Comparison of ENCODE assay signal across 8 cellular contexts in genomic region chr7:104956753-104957450, GRCh38. TPM values are rescaled to one million over a fixed set of nuclear protein-coding genes. Genes with fewer than 3 reads are reported as not detected.
A peak's percentile ranks its signal among the peaks of the same experiment; 100 is the strongest.
DNase-seq lines count a peak whose midpoint lies in the region; ATAC-seq, FAIRE-seq and TF ChIP-seq lines count a peak whose summit lies in the region.

No MANE protein-coding gene starts in this region.

- no peaks in the 10 kb centered on the region for H3K9me1 ChIP-seq in K562 (ENCODE audit: control insufficient read depth, insufficient read depth, low read length)

- no peaks in the 10 kb centered on the region for H3K9me3 ChIP-seq in Loucy (ENCODE audit: insufficient read depth, low read depth, low read length)
- no peaks in the 10 kb centered on the region for H3K9me3 ChIP-seq in K562 (replicated peaks; ENCODE audit: control insufficient read depth, insufficient read depth, low read depth, low read length)
- H3K9me3 ChIP-seq in psoas muscle: no peaks in the 10 kb centered on the region
- no peaks in the 10 kb centered on the region for H3K9me3 ChIP-seq in breast epithelium

- DNase-seq in GM13977 (ENCODE audit: low spot score): peak; percentile 67
- no peak for DNase-seq in K562 (ENCODE audit: extremely low read depth in 1 of 4, low spot score in 3 of 4)
- DNase-seq in psoas muscle: no peak
- no peak for DNase-seq in cardiac septum (ENCODE audit: low spot score)
- DNase-seq in NCI-H1417 (lab: John Stamatoyannopoulos, UW): no peak
- DNase-seq in breast epithelium (ENCODE audit: low spot score in 2 of 2): no peak

- no peaks in the 10 kb centered on the region for H3F3A ChIP-seq in Loucy (ENCODE audit: low read depth)

- peak overlapping the region; percentile 15 for H3K4me3 ChIP-seq in Loucy (ENCODE audit: low read length, poor library complexity, severe bottlenecking)
- H3K4me3 ChIP-seq in K562: no peak overlapping the region
- no peak overlapping the region for H3K4me3 ChIP-seq in psoas muscle
- no peak overlapping the region for H3K4me3 ChIP-seq in breast epithelium

- H3K79me2 ChIP-seq in Loucy (ENCODE audit: insufficient read depth, low read length) (no peaks in the 10 kb centered on the region), K562 (ENCODE audit: control insufficient read depth, insufficient read depth, low read length) (no peaks in the 10 kb centered on the region)

- TF ChIP-seq POLR2A in K562 (conservative IDR thresholded peaks at IDR 0.05) (no peak), breast epithelium (IDR thresholded peaks at IDR 0.05) (no peak)

- no peak for TF ChIP-seq EP300 in K562 (IDR thresholded peaks at IDR 0.05; ENCODE audit: low read length)

- H3K9ac ChIP-seq in Loucy (ENCODE audit: low read depth, low read length, poor library complexity, severe bottlenecking): peak overlapping the region; percentile 22
- no peak overlapping the region for H3K9ac ChIP-seq in K562 (ENCODE audit: insufficient read depth in 1 of 2, low read depth in 2 of 2, low read length in 2 of 2)

- H4K20me1 ChIP-seq in Loucy (ENCODE audit: insufficient read depth, low read length, poor library complexity, severe bottlenecking) (no peaks in the 10 kb centered on the region), K562 (replicated peaks; ENCODE audit: control insufficient read depth, insufficient read depth, low read length) (no peaks in the 10 kb centered on the region)

- WGBS in K562 (ENCODE audit: insufficient coverage, low coverage, missing lambda C conversion rate): 31% methylated on average over 4 of the region's 4 CpGs
- WGBS in psoas muscle, 3 donors: 52 to 66% (median 65%) methylated on average over 4 of the region's 4 CpGs

- intact Hi-C loops in K562 (cut with micrococcal nuclease) (no loop called here), psoas muscle (cut with DNase I) (no loop called here), cardiac septum (cut with DNase I) (no loop called here), breast epithelium (cut with DNase I; ENCODE audit: low total_unique reads) (no loop called here)

- peaks cover 17% of the 10 kb centered on the region for H3K4me1 ChIP-seq in Loucy (ENCODE audit: insufficient read depth, low read length, poor library complexity, severe bottlenecking)
- H3K4me1 ChIP-seq in K562 (replicated peaks in 1 of 2; ENCODE audit: control insufficient read depth in 2 of 2, insufficient read depth in 2 of 2, low read length in 2 of 2): peaks cover 0 to 16% of the 10 kb centered on the region in 2 experiments; a peak in 4 of 5 replicates
- no peaks in the 10 kb centered on the region for H3K4me1 ChIP-seq in psoas muscle
- no peaks in the 10 kb centered on the region for H3K4me1 ChIP-seq in breast epithelium

- CTCF ChIA-PET in K562 (lab: Yijun Ruan, JAX; ENCODE audit: low intra/inter-chr PET ratio): no interaction called here

- peak overlapping the region; percentile 69; the same call in 1 of the 2 replicates for H2AFZ ChIP-seq in Loucy (ENCODE audit: low read length)
- peak overlapping the region; percentile 58 for H2AFZ ChIP-seq in K562 (ENCODE audit: low read depth, low read length)

- no peaks in the 10 kb centered on the region for H3K9me2 ChIP-seq in Loucy (replicated peaks; ENCODE audit: low read depth, low read length)

- TF ChIP-seq CTCF in GM13977 (IDR thresholded peaks at IDR 0.05; ENCODE audit: extremely low read depth, insufficient read depth, missing control alignments) (no peak), Loucy (conservative IDR thresholded peaks at IDR 0.05; ENCODE audit: low read length) (no peak), K562 (IDR thresholded peaks at IDR 0.05 in 2 of 3, conservative IDR thresholded peaks at IDR 0.05 in 1 of 3; ENCODE audit: insufficient read depth in 2 of 3, low read depth in 1 of 3, low read length in 3 of 3) (no peak), psoas muscle (IDR thresholded peaks at IDR 0.05) (no peak), breast epithelium (IDR thresholded peaks at IDR 0.05) (no peak)

- BruUV-seq in K562 (replicated peaks; lab: Mats Ljungman, UMichigan): no TSS peak

- H3K36me3 ChIP-seq in Loucy (ENCODE audit: insufficient read depth, low read length): no peaks in the 10 kb centered on the region
- no peaks in the 10 kb centered on the region for H3K36me3 ChIP-seq in K562 (ENCODE audit: control insufficient read depth, insufficient read depth, low read length)
- H3K36me3 ChIP-seq in psoas muscle (ENCODE audit: insufficient read depth in 1 of 2, low read depth in 1 of 2): no peaks in the 10 kb centered on the region
- H3K36me3 ChIP-seq in breast epithelium: no peaks in the 10 kb centered on the region

- H3K4me2 ChIP-seq in Loucy (ENCODE audit: low read depth, low read length, poor library complexity, severe bottlenecking) (peak overlapping the region; percentile 63), K562 (ENCODE audit: insufficient read depth, low read length) (no peak overlapping the region)

- no peak for TF ChIP-seq RAD21 in K562 (CRISPR knock-in tag; conservative IDR thresholded peaks at IDR 0.05 in 1 of 2, IDR thresholded peaks at IDR 0.05 in 1 of 2)

- no peak for FAIRE-seq in K562 (lab: Jason Lieb, UNC)

- peak; percentile 84 for ATAC-seq in GM21737 (IDR thresholded peaks at IDR 0.05; ENCODE audit: unreplicated experiment)
- ATAC-seq in K562: peak; percentile 37; the same call in 1 of the 3 replicates
- ATAC-seq in psoas muscle: peak; percentile 40 to 61 (median 44)

- in situ Hi-C loops in GM13977 (cut with MboI; ENCODE audit: low pct_unique_long_range_greater_than_20kb, low sequenced_read_pairs, unreplicated experiment): no loop called here
- in situ Hi-C loops in K562 (cut with MboI): no loop called here

- POLR2A ChIA-PET in K562 (lab: Yijun Ruan, JAX): interaction anchor here (0.8 to 0.9 kb wide), 2 partner anchors 10 to 24 kb away, joined by 3 to 5 read pairs; no protein-coding TSS in a partner anchor

- H3K27me3 ChIP-seq in Loucy (ENCODE audit: insufficient read depth, low read length, poor library complexity, severe bottlenecking): no peaks in the 10 kb centered on the region
- no peaks in the 10 kb centered on the region for H3K27me3 ChIP-seq in K562 (ENCODE audit: control insufficient read depth in 2 of 2, insufficient read depth in 2 of 2, low read length in 2 of 2)
- no peaks in the 10 kb centered on the region for H3K27me3 ChIP-seq in psoas muscle (ENCODE audit: insufficient read depth in 3 of 3, low read length in 2 of 3)
- no peaks in the 10 kb centered on the region for H3K27me3 ChIP-seq in breast epithelium

- H3K27ac ChIP-seq in K562 (ENCODE audit: extremely low read depth, low read depth, low read length): no peak overlapping the region
- H3K27ac ChIP-seq in psoas muscle: no peak overlapping the region
- no peak overlapping the region for H3K27ac ChIP-seq in breast epithelium

TF ChIP-seq in K562, 482 proteins besides CTCF, POLR2A, EP300 and RAD21 (continues in another document):
- TF ChIP-seq ELK1 (CRISPR knock-in tag; IDR thresholded peaks at IDR 0.05): no peak
- TF ChIP-seq ZFP1 (CRISPR knock-in tag; IDR thresholded peaks at IDR 0.05): no peak
- no peak for TF ChIP-seq MBD2 (IDR thresholded peaks at IDR 0.05; ENCODE audit: borderline replicate concordance, low read depth)
- TF ChIP-seq ID3 (CRISPR knock-in tag; IDR thresholded peaks at IDR 0.05): no peak
- TF ChIP-seq ID3 (tag; IDR thresholded peaks at IDR 0.05): no peak
- TF ChIP-seq EP400 (IDR thresholded peaks at IDR 0.05): no peak
- TF ChIP-seq SRSF7 (optimal IDR thresholded peaks at IDR 0.05; ENCODE audit: low read depth, low read length): no peak
- no peak for TF ChIP-seq ZNF830 (CRISPR knock-in tag; IDR thresholded peaks at IDR 0.05)
- TF ChIP-seq SMARCE1 (IDR thresholded peaks at IDR 0.05): no peak

RNA-seq across cellular contexts. Expression of gene KMT2E, which starts 57.1 kb away (rescaled TPM):
- total RNA-seq in K562 (2011; cell fraction: chromatin; rRNA removed; ENCODE audit: low replicate concordance): 207 and 465 TPM in 2 replicates
- total RNA-seq in K562 (2011; cell fraction: nucleolus; rRNA removed): 88.1 and 130 TPM in 2 replicates
- total RNA-seq in K562 (2011; cell fraction: nucleoplasm; rRNA removed): 182 and 231 TPM in 2 replicates
- total RNA-seq in K562 (2014; rRNA removed) (33.5 and 38.1 TPM in 2 replicates), K562 (2014; rRNA removed; fragmentation: Illumina TruSeq; extraction: Trizol) (41.7 and 46.6 TPM in 2 replicates), K562 (2015; rRNA removed; fragmentation: Illumina TruSeq; extraction: Trizol) (38.6 and 39.9 TPM in 2 replicates), K562 (2021) (48.1 and 55.3 TPM in 2 replicates), psoas muscle (10 to 100 TPM; 24.0 to 40.9 (median 27.0) TPM), cardiac septum (65.7 TPM), breast epithelium (100 to 1,000 TPM in 2 of 3 donors, 10 to 100 TPM in 1; 88.2 to 184 (median 168) TPM)
- polyA plus RNA-seq in K562 (2011; rRNA removed) (11.1 and 14.5 TPM in 2 replicates), K562 (2014; fragmentation: Illumina TruSeq; extraction: Trizol) (33.8 and 38.7 TPM in 2 replicates), K562 (2014; fragmentation: Nextera tagmentation; extraction: Ambion mirVana) (10 to 100 TPM in 1 of 2 experiments, 1 to 10 TPM in 1; 8.9 to 15.9 TPM), K562 (2014; rRNA removed) (18.2 and 23.4 TPM in 2 replicates), psoas muscle (10 to 100 TPM in 1 of 3 donors, 1 to 10 TPM in 2; 6.2 to 18.1 (median 7.3) TPM)
- 7.9 and 14.7 TPM in 2 replicates for polyA plus RNA-seq in K562 (2011; cell fraction: cytosol; rRNA removed)
- 55.0 and 72.1 TPM in 2 replicates for polyA plus RNA-seq in K562 (2011; cell fraction: nucleus; rRNA removed)
- 26.5 and 30.8 TPM in 2 replicates for polyA plus RNA-seq in K562 (2012)
- 84.5 and 96.0 TPM in 2 replicates for polyA minus RNA-seq in K562 (2011; rRNA and poly(A)+ RNA removed)
- polyA minus RNA-seq in K562 (2011; cell fraction: cytosol; rRNA and poly(A)+ RNA removed): 28.8 and 34.0 TPM in 2 replicates
- 110 and 143 TPM in 2 replicates for polyA minus RNA-seq in K562 (2011; cell fraction: nucleus; rRNA and poly(A)+ RNA removed)
